In the genomic region with DNA sequence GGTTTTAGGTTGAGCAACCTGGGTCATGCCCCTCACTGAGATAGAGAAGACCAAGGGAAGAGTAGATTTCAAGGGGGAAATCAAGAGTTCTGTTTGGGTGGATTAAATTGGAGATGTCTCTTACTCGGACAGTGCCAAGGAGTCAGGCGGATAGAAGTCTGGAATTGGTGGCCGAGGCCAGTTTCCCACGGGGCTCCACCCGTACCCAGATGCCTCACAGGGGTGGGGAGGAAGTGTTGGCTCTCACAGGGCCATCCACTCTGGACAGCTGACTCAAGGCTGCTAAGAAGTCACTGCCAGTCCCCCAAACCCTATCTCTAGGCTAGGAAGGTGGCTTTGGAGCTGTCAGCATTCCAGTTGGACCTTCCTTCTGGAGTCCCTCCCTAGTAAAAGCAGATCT, we compare ENCODE assay signal across 18 cellular contexts.
"Had no signal": no experiment of that assay in that cellular context is flagged by ENCODE, and none has a peak within 500 bp of the region (broad histone marks: within the 10 kb centered on the region; RNA-seq: fewer than 3 reads in every experiment).

No MANE protein-coding gene starts in this region.

- H3K27me3 ChIP-seq: adrenal gland, cardiac muscle cell had no signal

- H3K4me3 Mint-ChIP-seq: activated CD8-positive, alpha-beta memory T cell treated with anti-CD3 and anti-CD28 coated beads, Interleukin-2, amount 10 ng/mL, durations not matched to agents 7 days and 5 days; activated naive CD4-positive, alpha-beta T cell treated with anti-CD3 and anti-CD28 coated beads, Interleukin-2, amount 10 ng/mL, durations not matched to agents 7 days and 5 days; type B pancreatic cell had no signal

- H3K36me3 ChIP-seq: adrenal gland, cardiac muscle cell, prostate gland had no signal

- H3K36me3 Mint-ChIP-seq: type B pancreatic cell had no signal

- H3K27ac ChIP-seq: cardiac muscle cell, prostate gland had no signal

- ATAC-seq: left lobe of liver; naive thymus-derived CD4-positive, alpha-beta T cell; right cardiac atrium had no signal

- H3K27me3 Mint-ChIP-seq: type B pancreatic cell had no signal

- H3K27ac Mint-ChIP-seq: activated CD8-positive, alpha-beta memory T cell treated with anti-CD3 and anti-CD28 coated beads, Interleukin-2, amount 10 ng/mL, durations not matched to agents 7 days and 5 days; activated T-helper 2 cell treated with anti-CD3 and anti-CD28 coated beads, Interferon-gamma antibody, Interleukin-2, Interleukin-4, amounts not matched to agents 10 μg/mL and 5 μg/mL and 100 μg/mL, durations not matched to agents 14 hours and 24 hours and 36 hours; type B pancreatic cell had no signal

- DNase-seq: activated CD4-positive, alpha-beta T cell treated with anti-CD3 and anti-CD28 coated beads, Interleukin-2, amount 50 U/mL, for 4 hours; activated CD8-positive, alpha-beta memory T cell treated with anti-CD3 and anti-CD28 coated beads, Interleukin-2, amount 10 ng/mL, durations not matched to agents 7 days and 5 days; activated naive CD4-positive, alpha-beta T cell treated with anti-CD3 and anti-CD28 coated beads, Interleukin-2, amount 10 ng/mL, durations not matched to agents 7 days and 5 days; activated T-cell treated with anti-CD3 and anti-CD28 coated beads, Interleukin-2, amount 50 U/mL, for 1 hour; adrenal gland; naive thymus-derived CD4-positive, alpha-beta T cell; nucleus accumbens; small intestine; stimulated activated CD4-positive, alpha-beta T cell treated with anti-CD3 and anti-CD28 coated beads, Interleukin-4, amount 100 ng/mL, for 4 hours; stimulated activated CD8-positive, alpha-beta memory T cell treated with anti-CD3 and anti-CD28 coated beads, Interleukin-4, amount 100 ng/mL, for 48 hours; stimulated activated naive CD4-positive, alpha-beta T cell treated with Interleukin-2 at 50 U/mL for 16 hours; T-helper 9 cell had no signal

- H3K9me3 Mint-ChIP-seq: activated naive CD4-positive, alpha-beta T cell treated with anti-CD3 and anti-CD28 coated beads, Interleukin-2, amount 10 ng/mL, durations not matched to agents 7 days and 5 days; activated T-helper 2 cell treated with anti-CD3 and anti-CD28 coated beads, Interferon-gamma antibody, Interleukin-2, Interleukin-4, amounts not matched to agents 10 μg/mL and 5 μg/mL and 100 μg/mL, durations not matched to agents 14 hours and 24 hours and 36 hours had no signal

- H3K4me1 ChIP-seq: prostate gland had no signal

- H3K9me3 ChIP-seq: adrenal gland, prostate gland had no signal

- H3K4me3 ChIP-seq: adrenal gland, cardiac muscle cell, prostate gland had no signal
